8 cellular contexts compared by ENCODE assay signal in the genomic region with DNA sequence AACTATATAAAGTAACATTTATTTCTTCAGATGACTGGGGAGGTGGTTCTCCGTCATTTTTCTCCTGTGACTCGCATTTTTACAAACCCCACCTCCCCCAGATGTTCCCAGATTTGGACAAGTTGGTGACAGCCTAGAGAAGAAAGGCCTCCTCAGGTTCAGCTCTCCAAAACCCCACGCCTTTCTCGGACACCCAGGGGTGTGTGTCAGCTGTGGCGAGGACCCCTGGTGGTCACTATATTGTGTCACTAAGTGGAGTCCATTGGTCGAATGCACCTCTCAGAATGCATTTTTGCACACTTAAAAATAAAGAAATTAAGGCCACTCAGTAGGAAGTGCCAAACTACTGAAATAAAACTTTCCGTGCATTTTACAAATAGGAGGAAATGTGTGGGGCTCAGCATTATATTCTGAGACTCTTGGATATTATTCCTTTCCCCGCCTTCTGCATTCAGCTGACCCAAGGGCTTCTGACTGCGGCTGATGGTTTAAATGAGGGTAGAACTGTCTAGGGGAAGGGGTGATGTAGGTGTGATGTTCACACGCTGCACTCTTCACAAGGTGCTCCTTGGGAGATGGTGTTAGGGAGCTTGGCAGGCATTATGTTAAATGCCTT. TPM values are rescaled to one million over a fixed set of nuclear protein-coding genes. Genes with fewer than 3 reads are reported as not detected.
DNase-seq lines count a peak whose midpoint lies in the region; ATAC-seq, FAIRE-seq and TF ChIP-seq lines count a peak whose summit lies in the region.

No MANE protein-coding gene starts in this region.

- H3K36me3 ChIP-seq in SU-DHL-6 (ENCODE audit: low read length) (no peaks in the 10 kb centered on the region), upper lobe of left lung (peaks cover 9 to 89% (median 32%) of the 10 kb centered on the region in 4 donors)
- peaks cover 0 to 40% (median 0%) of the 10 kb centered on the region in 3 experiments for H3K36me3 ChIP-seq in naive thymus-derived CD4-positive, alpha-beta T cell (ENCODE audit: control insufficient read depth in 2 of 3, insufficient read depth in 3 of 3, low read length in 3 of 3)

- no peaks in the 10 kb centered on the region for H3K4me1 ChIP-seq in naive thymus-derived CD4-positive, alpha-beta T cell (ENCODE audit: control insufficient read depth in 2 of 2, insufficient read depth in 2 of 2, low read length in 2 of 2)
- H3K4me1 ChIP-seq in upper lobe of left lung: peaks cover 0 to 2% (median 0%) of the 10 kb centered on the region in 4 donors

- ATAC-seq in naive thymus-derived CD4-positive, alpha-beta T cell: peak; percentile 60
- ATAC-seq in upper lobe of left lung (ENCODE audit: low FRiP score in 2 of 2) (peak in 1 of 2 donors; percentile 78), GM18517 (IDR thresholded peaks at IDR 0.05; ENCODE audit: unreplicated experiment) (no peak)

- TF ChIP-seq EP300 in upper lobe of left lung (IDR thresholded peaks at IDR 0.05): no peak

- intact Hi-C loops in naive thymus-derived CD4-positive, alpha-beta T cell (cut with micrococcal nuclease): loop anchor here (1.0 to 2.0 kb wide), 5 partner anchors 48 to 140 kb away; partner anchors contain the start of genes ACO1 (in 1 of the 2) and RIGI (in 1 of the 2)

- no peaks in the 10 kb centered on the region for H3K9me3 Mint-ChIP-seq in naive thymus-derived CD4-positive, alpha-beta T cell

- no peaks in the 10 kb centered on the region for H4K20me1 ChIP-seq in SU-DHL-6 (ENCODE audit: low read depth, low read length)

- peak overlapping the region in 1 of 9 donors; percentile 71 for H3K27ac Mint-ChIP-seq in naive thymus-derived CD4-positive, alpha-beta T cell

- H3K27me3 ChIP-seq in SU-DHL-6 (ENCODE audit: low read length) (no peaks in the 10 kb centered on the region), upper lobe of left lung (no peaks in the 10 kb centered on the region)
- no peaks in the 10 kb centered on the region for H3K27me3 ChIP-seq in naive thymus-derived CD4-positive, alpha-beta T cell (ENCODE audit: control insufficient read depth in 2 of 2, insufficient read depth in 2 of 2, low read length in 2 of 2)

- no peak overlapping the region for H3K4me3 ChIP-seq in SU-DHL-6 (ENCODE audit: insufficient read depth, low read length, poor library complexity, severe bottlenecking)
- H3K4me3 ChIP-seq in naive thymus-derived CD4-positive, alpha-beta T cell (ENCODE audit: low read length): no peak overlapping the region
- H3K4me3 ChIP-seq in upper lobe of left lung: no peak overlapping the region

- no peak overlapping the region for H3K4me2 ChIP-seq in SU-DHL-6 (ENCODE audit: low read depth, low read length, poor library complexity, severe bottlenecking)

- no peak overlapping the region for H3K9ac ChIP-seq in SU-DHL-6 (ENCODE audit: low read length)

- no peaks in the 10 kb centered on the region for H3F3A ChIP-seq in SU-DHL-6 (ENCODE audit: insufficient read depth)

- no peak for FAIRE-seq in GM12891 (lab: Jason Lieb, UNC)

- peak; percentile 13 for TF ChIP-seq CTCF in SU-DHL-6 (IDR thresholded peaks at IDR 0.05; ENCODE audit: insufficient read depth, low read length, poor library complexity, severe bottlenecking)
- TF ChIP-seq CTCF in upper lobe of left lung (IDR thresholded peaks at IDR 0.05): peak; percentile 10 to 50 (median 38)

- peaks cover 0 to 5% (median 0%) of the 10 kb centered on the region in 7 donors for H3K4me1 Mint-ChIP-seq in naive thymus-derived CD4-positive, alpha-beta T cell

- POLR2A ChIA-PET in naive thymus-derived CD4-positive, alpha-beta T cell (lab: Charles Lee): no interaction called here

- peaks cover 0 to 25% (median 4%) of the 10 kb centered on the region in 5 donors for H3K36me3 Mint-ChIP-seq in naive thymus-derived CD4-positive, alpha-beta T cell

- TF ChIP-seq POLR2A in upper lobe of left lung (IDR thresholded peaks at IDR 0.05): no peak
- no peak for TF ChIP-seq POLR2A in GM12891 (IDR thresholded peaks at IDR 0.05; ENCODE audit: low read depth, low read length)

- no peaks in the 10 kb centered on the region for H3K79me2 ChIP-seq in SU-DHL-6 (ENCODE audit: insufficient read depth, low read length)

- H2AFZ ChIP-seq in SU-DHL-6 (ENCODE audit: low read depth, low read length, severe bottlenecking): no peak overlapping the region

- no peaks in the 10 kb centered on the region for H3K9me3 ChIP-seq in SU-DHL-6 (ENCODE audit: insufficient read depth, low read length)
- no peaks in the 10 kb centered on the region for H3K9me3 ChIP-seq in naive thymus-derived CD4-positive, alpha-beta T cell (ENCODE audit: control insufficient read depth in 2 of 3, low read length in 3 of 3)
- H3K9me3 ChIP-seq in upper lobe of left lung: no peaks in the 10 kb centered on the region

- DNase-seq in CMK (ENCODE audit: low read depth) (peak; percentile 27), H4 (ENCODE audit: low spot score) (peak; percentile 14), dermis blood vessel endothelial cell (peak; percentile 78), upper lobe of left lung (peak in 1 of 2 donors; percentile 35), GM12891 (ENCODE audit: insufficient read length, low spot score) (no peak)
- DNase-seq in naive thymus-derived CD4-positive, alpha-beta T cell: peak; percentile 11 to 35 (median 22)

- CTCF ChIA-PET in naive thymus-derived CD4-positive, alpha-beta T cell (lab: Charles Lee): interaction anchor here (1.0 to 4.1 kb wide), 8 partner anchors 46 to 149 kb away, joined by 3 to 45 read pairs (median 6); partner anchors contain the start of gene ACO1

- no peaks in the 10 kb centered on the region for H3K9me2 ChIP-seq in SU-DHL-6 (replicated peaks; ENCODE audit: insufficient read depth, low read length)

- H3K27me3 Mint-ChIP-seq in naive thymus-derived CD4-positive, alpha-beta T cell: no peaks in the 10 kb centered on the region

- H3K27ac ChIP-seq in SU-DHL-6 (ENCODE audit: low read depth, low read length): no peak overlapping the region
- H3K27ac ChIP-seq in naive thymus-derived CD4-positive, alpha-beta T cell (ENCODE audit: low read depth, low read length): no peak overlapping the region
- H3K27ac ChIP-seq in upper lobe of left lung: no peak overlapping the region

- no peak overlapping the region for H3K4me3 Mint-ChIP-seq in naive thymus-derived CD4-positive, alpha-beta T cell

- WGBS in upper lobe of left lung, 2 donors: 71% methylated on average over 10 of the region's 10 CpGs

TF ChIP-seq in GM12891, 5 proteins besides CTCF, POLR2A, EP300 and RAD21:
- TF ChIP-seq SPI1 (IDR thresholded peaks at IDR 0.05; ENCODE audit: low read depth, low read length) (no peak), TAF1 (IDR thresholded peaks at IDR 0.05; ENCODE audit: low read depth, low read length) (no peak), POU2F2 (IDR thresholded peaks at IDR 0.05; ENCODE audit: low read depth, low read length) (no peak), POLR2AphosphoS5 (IDR thresholded peaks at IDR 0.05; ENCODE audit: low read depth, low read length) (no peak), PAX5 (IDR thresholded peaks at IDR 0.05; ENCODE audit: insufficient read depth, low read length, severe bottlenecking) (no peak)
TF ChIP-seq in GM12891: peak in this region for 0.

RNA-seq across cellular contexts. Expression of gene ACO1, which starts 47.6 kb away (rescaled TPM):
- total RNA-seq in H4 (2014; rRNA removed; shearing (Covaris generic)): 20.9 and 25.5 TPM in 2 replicates
- total RNA-seq in dermis blood vessel endothelial cell (61.8 and 73.3 TPM in 2 replicates), upper lobe of left lung (10 to 100 TPM; 12.4 to 33.0 (median 29.1) TPM)
- total RNA-seq in naive thymus-derived CD4-positive, alpha-beta T cell: 10 to 100 TPM in 1 of 5 experiments, 1 to 10 TPM in 4; 4.7 to 10.5 (median 7.4) TPM
- 10 to 100 TPM in 1 of 2 donors, 1 to 10 TPM in 1; 9.6 to 12.3 TPM for polyA plus RNA-seq in naive thymus-derived CD4-positive, alpha-beta T cell
- 3.5 TPM for polyA plus RNA-seq in GM12891 (2012; ENCODE audit: low read depth, missing spikeins)
